ENCODE assay signal across 1 cellular context in genomic region chr1:2130156-2130555, GRCh38.
TF ChIP-seq lines count a peak whose summit lies in the region.

No MANE protein-coding gene starts in this region.

TF ChIP-seq in GM23338, 12 proteins besides CTCF, POLR2A, EP300 and RAD21 (continued from another document):
- TF ChIP-seq ZNF462 (CRISPR knock-in tag; IDR thresholded peaks at IDR 0.05) (no peak), REST (IDR thresholded peaks at IDR 0.05; ENCODE audit: unreplicated experiment) (no peak), STAT1 (IDR thresholded peaks at IDR 0.05; ENCODE audit: unreplicated experiment) (no peak), POLR2AphosphoS5 (IDR thresholded peaks at IDR 0.05; ENCODE audit: low read depth) (no peak), NANOG (IDR thresholded peaks at IDR 0.05; ENCODE audit: borderline replicate concordance) (no peak), EZH2 (IDR thresholded peaks at IDR 0.05; ENCODE audit: low read depth, unreplicated experiment) (no peak)
TF ChIP-seq in GM23338: peak in this region for 0.
